17 cellular contexts compared by ENCODE assay signal in genomic region chr3:39191103-39191502, GRCh38. TPM values are rescaled to one million over a fixed set of nuclear protein-coding genes. Genes with fewer than 3 reads are reported as not detected.
DNase-seq lines count a peak whose midpoint lies in the region; ATAC-seq and TF ChIP-seq lines count a peak whose summit lies in the region.
"Had no signal": no experiment of that assay in that cellular context is flagged by ENCODE, and none has a peak within 500 bp of the region (broad histone marks: within the 10 kb centered on the region; RNA-seq: fewer than 3 reads in every experiment).

No MANE protein-coding gene starts in this region.

- CTCF ChIA-PET in WTC11 (lab: Charles Lee): interaction anchor here (0.6 to 12.3 kb wide), 15 partner anchors 14 to 837 kb away, joined by 3 to 291 read pairs (median 6); partner anchors contain the start of genes GORASP1 and TTC21A

- H3K27ac Mint-ChIP-seq in WTC11: no peak overlapping the region

- DNase-seq in AG10803 (ENCODE audit: low read depth) (peak; percentile 22), EL (peak; percentile 44), WTC11 (ENCODE audit: low spot score) (no peak), hepatic stellate cell (ENCODE audit: low spot score) (peak; percentile 54), NCI-H128 (lab: John Stamatoyannopoulos, UW; ENCODE audit: unreplicated experiment) (no peak), NOMO-1 treated with DMSO at 0.1 percent for 48 hours (lab: John Stamatoyannopoulos, UW; ENCODE audit: unreplicated experiment) (no peak)
- DNase-seq: activated CD4-positive, CD25-positive, alpha-beta regulatory T cell; activated CD8-positive, alpha-beta memory T cell treated with anti-CD3 and anti-CD28 coated beads, Interleukin-2, amount 50 U/mL, for 48 hours; NCI-H1930; NCI-H526; stimulated activated naive CD4-positive, alpha-beta T cell had no signal

- ATAC-seq in WTC11 (peak; percentile 46), HG03565 (IDR thresholded peaks at IDR 0.05; ENCODE audit: unreplicated experiment) (no peak), GM21423 (IDR thresholded peaks at IDR 0.05; ENCODE audit: unreplicated experiment) (no peak)

- TF ChIP-seq CTCF in AG10803 (conservative IDR thresholded peaks at IDR 0.05; ENCODE audit: low read length) (no peak; the same call in 1 of the 2 replicates), WTC11 (IDR thresholded peaks at IDR 0.05) (no peak)

- H3K36me3 Mint-ChIP-seq in WTC11: no peaks in the 10 kb centered on the region

- 0 out of 2 replicates have a peak, but pooled peaks cover 4% of the 10 kb centered on the region for H3K4me1 Mint-ChIP-seq in WTC11

- H3K4me3 Mint-ChIP-seq in WTC11: no peak overlapping the region

- no peak overlapping the region for H3K4me3 ChIP-seq in AG10803 (ENCODE audit: low read length)

- H3K9me3 Mint-ChIP-seq in WTC11: no peaks in the 10 kb centered on the region

- H3K27me3 Mint-ChIP-seq in WTC11 (ENCODE audit: low read depth): no peaks in the 10 kb centered on the region; the same call in 1 of the 2 replicates

- POLR2A ChIA-PET in WTC11 (lab: Charles Lee): no interaction called here

TF ChIP-seq in WTC11, 78 proteins besides CTCF, POLR2A, EP300 and RAD21:
- TF ChIP-seq ZNF138 (CRISPR knock-in tag; conservative IDR thresholded peaks at IDR 0.05) (no peak), E2F4 (CRISPR knock-in tag; IDR thresholded peaks at IDR 0.05; ENCODE audit: borderline replicate concordance, low read depth) (no peak), SP1 (CRISPR knock-in tag; conservative IDR thresholded peaks at IDR 0.05) (no peak), ZBTB43 (CRISPR knock-in tag; IDR thresholded peaks at IDR 0.05) (no peak), OVOL2 (CRISPR knock-in tag; IDR thresholded peaks at IDR 0.05; ENCODE audit: borderline replicate concordance) (no peak), ZNF219 (CRISPR knock-in tag; IDR thresholded peaks at IDR 0.05; ENCODE audit: borderline replicate concordance) (no peak), NR1H2 (CRISPR knock-in tag; IDR thresholded peaks at IDR 0.05) (no peak), EMX1 (CRISPR knock-in tag; IDR thresholded peaks at IDR 0.05) (no peak), RORB (CRISPR knock-in tag; IDR thresholded peaks at IDR 0.05) (no peak), ZNF396 (CRISPR knock-in tag; IDR thresholded peaks at IDR 0.05; ENCODE audit: borderline replicate concordance) (no peak), NFATC4 (CRISPR knock-in tag; IDR thresholded peaks at IDR 0.05) (no peak), ZNF416 (CRISPR knock-in tag; IDR thresholded peaks at IDR 0.05) (no peak)

RNA-seq across cellular contexts. Expression of gene XIRP1, which starts 1.3 kb away (rescaled TPM):
- total RNA-seq in WTC11 (2021): not detected in 3 replicates
- total RNA-seq: cerebellum, Daoy, endothelial cell of umbilical vein, MCF 10A had no signal

RNA-seq across cellular contexts. Expression of gene CSRNP1, which starts 37.7 kb away (rescaled TPM):
- 8.0 to 8.7 TPM (median 8.5 TPM) in 3 replicates for total RNA-seq in WTC11 (2021)

Comparison
In these comparisons a context has a peak if more than half of its experiments do, and no peak if none do; other contexts are left out.
1. DNase-seq: peak in AG10803 (single experiment), EL (single experiment) and hepatic stellate cell (single experiment); none in WTC11 (single experiment), NCI-H128 (single experiment) and NOMO-1 treated with DMSO at 0.1 percent for 48 hours (single experiment).